ENCODE assay signal across 8 cellular contexts in the genomic region with DNA sequence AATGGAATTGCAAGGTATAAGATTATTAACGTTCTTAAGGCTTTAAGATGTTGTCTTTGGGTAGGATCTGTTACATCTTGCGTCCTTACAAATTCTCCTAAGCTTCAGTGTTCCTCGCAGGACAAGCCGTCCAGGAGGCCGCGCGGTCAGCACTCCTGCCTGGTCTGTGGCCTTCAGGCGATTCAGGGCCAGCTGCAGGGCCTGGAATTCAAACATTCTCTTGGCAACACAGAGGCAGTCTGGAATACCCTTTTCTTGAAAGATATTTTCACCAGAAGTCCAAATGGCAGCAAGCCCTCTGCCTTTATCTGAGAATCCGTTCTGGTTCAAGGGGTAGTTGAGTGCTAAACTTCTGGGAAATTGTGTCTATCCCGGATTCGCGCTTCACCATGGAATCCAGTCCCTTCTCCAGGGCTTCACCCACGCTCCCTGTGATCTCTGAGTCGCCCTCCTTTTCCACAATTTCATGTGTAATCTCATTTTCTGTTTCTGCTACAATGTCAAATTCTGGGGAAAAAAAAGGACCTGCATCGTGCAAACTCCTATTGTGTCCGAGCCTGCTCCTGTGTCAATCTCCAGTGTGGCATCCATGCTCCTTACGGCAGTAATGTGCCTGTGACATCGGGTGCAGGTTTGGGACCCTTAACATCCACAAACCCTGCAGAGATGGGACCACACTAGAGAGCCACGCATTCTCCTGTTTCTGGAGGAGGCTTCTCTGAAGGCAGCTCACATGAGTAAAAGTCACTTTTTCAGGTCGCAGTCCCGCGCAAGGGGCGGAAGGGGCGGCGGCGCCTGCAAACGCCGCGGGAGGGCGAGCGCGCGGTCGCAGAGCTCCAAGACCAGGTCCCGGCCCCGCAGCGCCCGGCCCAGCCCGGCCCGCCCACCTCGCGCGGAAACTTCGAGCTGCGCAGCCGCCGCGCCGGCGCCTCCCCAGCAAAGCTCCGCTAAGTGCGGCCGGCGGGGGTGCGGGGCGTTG.
DNase-seq lines count a peak whose midpoint lies in the region; ATAC-seq lines count a peak whose summit lies in the region.

No MANE protein-coding gene starts in this region.

- H3K36me3 Mint-ChIP-seq in activated naive CD8-positive, alpha-beta T cell = peaks cover 18% of the 10 kb centered on the region

- peaks cover 5% of the 10 kb centered on the region for H3K9me3 Mint-ChIP-seq in activated naive CD8-positive, alpha-beta T cell (ENCODE audit: low read depth)

- ATAC-seq in GM19351 (IDR thresholded peaks at IDR 0.05; ENCODE audit: unreplicated experiment) = peak; percentile 37
- no peak for ATAC-seq in GM18870 (IDR thresholded peaks at IDR 0.05; ENCODE audit: unreplicated experiment)

- H3K4me1 Mint-ChIP-seq in activated naive CD8-positive, alpha-beta T cell (ENCODE audit: low read depth) = peaks cover 51% of the 10 kb centered on the region

- peak overlapping the region; percentile 39 for H3K4me3 ChIP-seq in iPS-18c (ENCODE audit: insufficient read depth, low read depth, low read length)

- peak overlapping the region; percentile 17 for H3K27ac Mint-ChIP-seq in activated naive CD8-positive, alpha-beta T cell

- no peaks in the 10 kb centered on the region for H3K27me3 Mint-ChIP-seq in activated naive CD8-positive, alpha-beta T cell

- DNase-seq in NCI-H526 treated with DMSO at 0.1 percent for 48 hours (lab: John Stamatoyannopoulos, UW) (peak; percentile 76), kidney tubule cell (ENCODE audit: low spot score) (no peak), cerebellar cortex (ENCODE audit: low spot score) (no peak)
- DNase-seq in stimulated activated CD4-positive, alpha-beta T cell treated with anti-CD3 and anti-CD28 coated beads, Interleukin-15, amount 100 ng/mL, for 1 hour (ENCODE audit: low read depth in 1 of 2, low spot score in 1 of 2) = peak; percentile 16 to 37

- H3K4me3 Mint-ChIP-seq in activated naive CD8-positive, alpha-beta T cell = peak overlapping the region; percentile 83

- H3K9me3 ChIP-seq in iPS-18c (ENCODE audit: control insufficient read depth, insufficient read depth, low read length) = no peaks in the 10 kb centered on the region

Comparison
In these comparisons a context has a peak if more than half of its experiments do, and no peak if none do; other contexts are left out.
1. DNase-seq: peak in NCI-H526 treated with DMSO at 0.1 percent for 48 hours (single experiment) and stimulated activated CD4-positive, alpha-beta T cell treated with anti-CD3 and anti-CD28 coated beads, Interleukin-15, amount 100 ng/mL, for 1 hour (2 of 2); none in kidney tubule cell (single experiment) and cerebellar cortex (single experiment).